8 cellular contexts compared by ENCODE assay signal in the genomic region with DNA sequence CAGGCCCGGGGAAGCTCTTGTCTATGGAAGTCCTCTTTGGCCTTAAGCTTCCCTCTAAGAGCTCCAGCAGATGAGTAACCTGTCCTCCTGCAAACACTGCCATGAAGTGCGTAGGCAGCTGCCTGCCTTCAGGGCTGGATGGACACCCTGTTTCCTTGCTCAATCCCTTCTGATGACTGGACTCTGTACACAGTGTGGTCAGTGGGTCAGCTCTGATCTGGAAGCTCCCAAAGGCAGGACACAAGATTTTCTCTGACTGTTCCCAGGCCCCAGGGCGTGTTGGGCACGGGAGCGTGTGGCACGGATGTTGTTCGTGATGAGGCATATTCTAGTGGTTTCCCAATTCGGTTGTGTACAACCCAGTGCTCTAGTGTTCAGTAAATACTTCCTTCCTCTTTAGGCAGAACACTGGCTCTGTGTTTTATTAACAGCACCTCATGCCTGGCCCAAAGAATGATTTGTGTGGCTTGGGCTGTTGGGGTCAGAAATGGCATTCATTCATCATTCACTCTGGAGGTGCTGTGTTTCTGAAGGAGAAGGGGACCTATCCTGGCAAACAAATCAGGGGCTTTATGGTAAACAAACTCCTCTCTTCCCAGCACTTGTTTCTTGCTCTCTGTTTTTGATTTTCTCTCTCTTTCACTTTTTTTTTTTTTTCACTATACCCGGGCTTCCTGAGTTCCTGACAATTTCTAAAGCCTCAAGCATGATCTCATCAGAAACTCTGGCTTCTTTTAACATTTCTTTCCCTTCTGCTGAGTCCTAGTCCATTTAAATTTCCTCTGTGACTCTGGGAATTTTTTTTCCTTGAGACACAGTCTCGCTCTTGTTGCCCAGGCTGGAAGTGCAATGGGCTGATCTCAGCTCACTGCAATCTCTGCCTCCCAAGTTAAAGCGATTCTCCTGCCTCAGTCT. TPM values are rescaled to one million over a fixed set of nuclear protein-coding genes. Genes with fewer than 3 reads are reported as not detected.
A peak's percentile ranks its signal among the peaks of the same experiment; 100 is the strongest.
DNase-seq lines count a peak whose midpoint lies in the region; ATAC-seq and TF ChIP-seq lines count a peak whose summit lies in the region.

No MANE protein-coding gene starts in this region.

- H3K4me3 ChIP-seq in ACC112 (ENCODE audit: low read depth, low read length) (peak overlapping the region; percentile 44; the same call in 1 of the 2 replicates), vagina (no peak overlapping the region)

- H3K4me3 Mint-ChIP-seq in chondrocyte (ENCODE audit: unreplicated experiment): no peak overlapping the region

- DNase-seq in RPMI7951 (ENCODE audit: low read depth): peak; percentile 99
- DNase-seq in chondrocyte (ENCODE audit: low spot score): peak; percentile 11
- peak; percentile 88 for DNase-seq in mesenteric fat pad (ENCODE audit: low spot score)
- no peak for DNase-seq in vagina (ENCODE audit: extremely low spot score in 2 of 2)
- no peak for DNase-seq in 8988T

- no peaks in the 10 kb centered on the region for H3K27me3 ChIP-seq in ACC112 (ENCODE audit: insufficient read depth, low read length)
- H3K27me3 ChIP-seq in vagina: no peaks in the 10 kb centered on the region

- no peaks in the 10 kb centered on the region for H3K9me3 Mint-ChIP-seq in chondrocyte (ENCODE audit: low read depth)

- no peak for TF ChIP-seq POLR2A in vagina (IDR thresholded peaks at IDR 0.05)

- peaks cover 11% of the 10 kb centered on the region for H3K4me1 Mint-ChIP-seq in chondrocyte (ENCODE audit: low read depth)

- intact Hi-C loops in vagina (cut with DNase I): no loop called here

- no peaks in the 10 kb centered on the region for H3K36me3 Mint-ChIP-seq in chondrocyte (ENCODE audit: low read depth)

- no peaks in the 10 kb centered on the region for H3K36me3 ChIP-seq in ACC112 (ENCODE audit: insufficient read depth, low read length)
- no peaks in the 10 kb centered on the region for H3K36me3 ChIP-seq in vagina

- peak; percentile 57 for ATAC-seq in GM21381 (IDR thresholded peaks at IDR 0.05; ENCODE audit: unreplicated experiment)
- ATAC-seq in HG03025 (IDR thresholded peaks at IDR 0.05; ENCODE audit: low FRiP score, unreplicated experiment): no peak

- H2AFZ ChIP-seq in ACC112 (ENCODE audit: low read length, unreplicated experiment): peak overlapping the region; percentile 85

- peak overlapping the region; percentile 60 for H3K27ac Mint-ChIP-seq in chondrocyte (ENCODE audit: unreplicated experiment)

- H3K9me3 ChIP-seq in vagina: no peaks in the 10 kb centered on the region

- H3K79me2 ChIP-seq in ACC112 (ENCODE audit: control insufficient read depth, insufficient read depth, low read length, unreplicated experiment): no peaks in the 10 kb centered on the region

- H3K27ac ChIP-seq in ACC112 (ENCODE audit: low read depth, low read length) (peak overlapping the region; percentile 96), vagina (peak overlapping the region; percentile 63)

- no peaks in the 10 kb centered on the region for H3K27me3 Mint-ChIP-seq in chondrocyte (ENCODE audit: low read depth)

- TF ChIP-seq CTCF in chondrocyte (IDR thresholded peaks at IDR 0.05) (no peak), vagina (IDR thresholded peaks at IDR 0.05) (no peak)

- H3K4me1 ChIP-seq in ACC112 (ENCODE audit: control insufficient read depth, insufficient read depth, low read length, unreplicated experiment): peaks cover 21% of the 10 kb centered on the region
- peaks cover 12% of the 10 kb centered on the region for H3K4me1 ChIP-seq in vagina

RNA-seq across cellular contexts. Expression of a gene that starts 12.0 kb away (rescaled TPM):
- 3.5 and 5.8 TPM in 2 replicates for total RNA-seq in RPMI7951 (2014; rRNA removed; shearing (Covaris generic))
- total RNA-seq in chondrocyte (1.1 to 1.5 TPM (median 1.4 TPM) in 3 replicates), mesenteric fat pad (28.0 TPM), vagina (8.8 TPM)

RNA-seq across cellular contexts. Expression of a gene that starts 12.9 kb away (rescaled TPM):
- 20.5 and 22.0 TPM in 2 replicates for total RNA-seq in RPMI7951 (2014; rRNA removed; shearing (Covaris generic))
- total RNA-seq in chondrocyte (6.7 to 14.1 TPM (median 13.2 TPM) in 3 replicates), mesenteric fat pad (59.2 TPM), vagina (18.4 TPM)

RNA-seq across cellular contexts. Expression of a gene that starts 55.8 kb away (rescaled TPM):
- total RNA-seq in RPMI7951 (2014; rRNA removed; shearing (Covaris generic)): 0.48 and 0.59 TPM in 2 replicates
- total RNA-seq in chondrocyte (4.7 to 5.2 TPM (median 5.0 TPM) in 3 replicates), mesenteric fat pad (1.3 TPM), vagina (10.8 TPM)

Comparison
In these comparisons a context has a peak if more than half of its experiments do, and no peak if none do; other contexts are left out.
1. DNase-seq: peak in RPMI7951 (single experiment), chondrocyte (single experiment) and mesenteric fat pad (single experiment); none in vagina (0 of 2) and 8988T (single experiment).